ENCODE assay signal across 18 cellular contexts in genomic region chr3:21392521-21392920, GRCh38.
DNase-seq lines count a peak whose midpoint lies in the region; ATAC-seq and TF ChIP-seq lines count a peak whose summit lies in the region.
"Had no signal": no experiment of that assay in that cellular context is flagged by ENCODE, and none has a peak within 500 bp of the region (broad histone marks: within the 10 kb centered on the region; RNA-seq: fewer than 3 reads in every experiment).

No MANE protein-coding gene starts in this region.

- H3K27ac Mint-ChIP-seq in HFFc6: peak overlapping the region; percentile 75
- peak overlapping the region; percentile 47 for H3K27ac Mint-ChIP-seq in mesothelial cell of epicardium
- H3K27ac Mint-ChIP-seq: CD8-positive, alpha-beta T cell had no signal

- H3K4me1 Mint-ChIP-seq in HFFc6 (ENCODE audit: low read depth) (peaks cover 67% of the 10 kb centered on the region), mesothelial cell of epicardium (peaks cover 7% of the 10 kb centered on the region)

- ATAC-seq in HG02571 (IDR thresholded peaks at IDR 0.05; ENCODE audit: unreplicated experiment) (no peak), HG03097 (IDR thresholded peaks at IDR 0.05; ENCODE audit: low FRiP score, unreplicated experiment) (no peak), GM21737 (IDR thresholded peaks at IDR 0.05; ENCODE audit: unreplicated experiment) (no peak)
- ATAC-seq: A549; CD8-positive, alpha-beta T cell; HepG2 had no signal

- H3K27me3 Mint-ChIP-seq in HFFc6 (ENCODE audit: insufficient read depth) (no peaks in the 10 kb centered on the region), mesothelial cell of epicardium (ENCODE audit: low read depth) (no peaks in the 10 kb centered on the region)

- peak; percentile 34 for DNase-seq in AG20443 (ENCODE audit: low spot score)
- DNase-seq in HFFc6: peak; percentile 50
- peak; percentile 76 for DNase-seq in fibroblast of the aortic adventitia (ENCODE audit: low read depth)
- no peak for DNase-seq in mesothelial cell of epicardium (ENCODE audit: low spot score in 2 of 2, unreplicated experiment in 2 of 2)
- DNase-seq in GM13976 (ENCODE audit: low spot score): no peak
- DNase-seq: BE2C; CD8-positive, alpha-beta T cell; GOT3; NCI-H1092 treated with DMSO at 0.1 percent for 48 hours; NCI-H187; NCI-H446; PC-9 had no signal

- H3K4me3 Mint-ChIP-seq in HFFc6 (peak overlapping the region; percentile 26; the same call in 1 of the 2 replicates), mesothelial cell of epicardium (no peak overlapping the region)
- H3K4me3 Mint-ChIP-seq: CD8-positive, alpha-beta T cell had no signal

- peaks cover 27% of the 10 kb centered on the region for H3K36me3 Mint-ChIP-seq in HFFc6 (ENCODE audit: low read depth)
- peaks cover 1% of the 10 kb centered on the region for H3K36me3 Mint-ChIP-seq in mesothelial cell of epicardium
- H3K36me3 Mint-ChIP-seq: CD8-positive, alpha-beta T cell had no signal

- TF ChIP-seq CTCF in HFFc6 (IDR thresholded peaks at IDR 0.05) (no peak), fibroblast of the aortic adventitia (IDR thresholded peaks at IDR 0.05; ENCODE audit: insufficient read depth, low read length) (no peak), mesothelial cell of epicardium (IDR thresholded peaks at IDR 0.05; ENCODE audit: unreplicated experiment) (no peak), GM13976 (IDR thresholded peaks at IDR 0.05; ENCODE audit: borderline replicate concordance, control extremely low read depth, extremely low read depth, insufficient read depth, missing control alignments) (no peak)

- H3K4me3 ChIP-seq in fibroblast of the aortic adventitia (ENCODE audit: low read depth, low read length): no peak overlapping the region
- H3K4me3 ChIP-seq: A549, PC-9, SK-N-MC had no signal

- H3K9me3 Mint-ChIP-seq in HFFc6 (peaks cover 16% of the 10 kb centered on the region), mesothelial cell of epicardium (peaks cover 29% of the 10 kb centered on the region)

- in situ Hi-C loops in GM13976 (cut with MboI; ENCODE audit: low sequenced_read_pairs, unreplicated experiment): no loop called here

Comparison
In these comparisons a context has a peak if more than half of its experiments do, and no peak if none do; other contexts are left out.
1. DNase-seq: peak in AG20443 (single experiment), HFFc6 (single experiment) and fibroblast of the aortic adventitia (single experiment); none in mesothelial cell of epicardium (0 of 2) and GM13976 (single experiment).